ENCODE assay signal across 8 cellular contexts in the genomic region with DNA sequence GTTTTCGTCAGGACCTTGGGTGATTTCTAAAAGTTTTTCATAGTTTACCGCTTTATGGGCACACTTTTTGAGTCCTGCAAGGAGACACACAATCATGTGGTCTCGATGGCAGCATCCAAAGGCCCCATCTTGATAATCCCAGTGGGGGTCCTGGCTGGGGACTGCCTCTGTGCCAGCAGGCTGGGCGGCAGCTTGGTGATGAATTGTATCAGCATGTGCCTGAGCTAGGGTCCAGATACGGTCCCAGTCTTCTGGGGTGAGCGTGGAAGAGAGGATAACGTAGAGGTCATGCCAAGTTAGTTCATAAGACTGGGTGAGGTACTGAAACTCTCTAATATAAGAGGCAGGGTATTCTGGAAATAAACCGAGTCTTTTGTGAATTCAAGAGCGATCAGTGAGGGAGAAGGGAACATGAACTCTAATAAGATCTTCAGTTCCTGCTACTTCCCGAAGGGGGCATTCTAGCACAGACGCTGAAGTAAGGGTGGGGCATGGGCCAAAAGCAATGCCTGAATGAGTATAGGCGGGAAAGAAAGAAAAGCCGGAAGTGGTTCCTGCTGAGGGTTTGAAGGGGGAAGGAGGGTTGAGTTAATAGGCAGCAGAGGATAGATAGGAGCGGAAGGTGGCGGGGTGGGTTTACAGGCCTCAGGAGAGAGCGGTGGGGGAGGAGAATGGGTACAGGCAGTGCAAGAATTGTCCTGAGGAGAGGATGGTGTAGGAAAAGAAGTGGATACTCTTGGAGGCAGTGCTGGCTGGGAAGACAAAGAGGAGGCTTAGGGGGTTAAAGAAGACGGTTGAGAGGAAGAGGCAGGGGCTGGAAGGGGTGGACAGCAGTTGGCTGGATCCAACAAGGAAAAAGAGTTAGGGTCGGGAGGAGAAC. TPM values are rescaled to one million over a fixed set of nuclear protein-coding genes. Genes with fewer than 3 reads are reported as not detected.
DNase-seq lines count a peak whose midpoint lies in the region; ATAC-seq and TF ChIP-seq lines count a peak whose summit lies in the region.

No MANE protein-coding gene starts in this region.

- H3K27me3 ChIP-seq in naive thymus-derived CD4-positive, alpha-beta T cell (ENCODE audit: control insufficient read depth in 2 of 2, insufficient read depth in 2 of 2, low read length in 2 of 2), result no peaks in the 10 kb centered on the region

- H3K9me3 Mint-ChIP-seq in activated T-cell treated with anti-CD3 and anti-CD28 coated beads, Interleukin-2, amount 50 U/mL, for 24 hours, result no peaks in the 10 kb centered on the region
- peaks cover 0 to 1% (median 0%) of the 10 kb centered on the region in 11 donors for H3K9me3 Mint-ChIP-seq in naive thymus-derived CD4-positive, alpha-beta T cell
- no peaks in the 10 kb centered on the region for H3K9me3 Mint-ChIP-seq in stimulated activated effector memory CD8-positive, alpha-beta T cell treated with anti-CD3 and anti-CD28 coated beads, Interleukin-12 subunit alpha, Interleukin-12 subunit beta, amount 100 ng/mL, for 72 hours

- H3K4me1 Mint-ChIP-seq in activated T-cell treated with anti-CD3 and anti-CD28 coated beads, Interleukin-2, amount 50 U/mL, for 24 hours (ENCODE audit: low read depth), result peaks cover 21% of the 10 kb centered on the region
- H3K4me1 Mint-ChIP-seq in naive thymus-derived CD4-positive, alpha-beta T cell, result peaks cover 10 to 25% (median 20%) of the 10 kb centered on the region in 7 donors
- peaks cover 13% of the 10 kb centered on the region for H3K4me1 Mint-ChIP-seq in stimulated activated effector memory CD8-positive, alpha-beta T cell treated with anti-CD3 and anti-CD28 coated beads, Interleukin-12 subunit alpha, Interleukin-12 subunit beta, amount 100 ng/mL, for 72 hours

- peaks cover 9 to 17% of the 10 kb centered on the region in 2 donors for H3K4me1 ChIP-seq in naive thymus-derived CD4-positive, alpha-beta T cell (ENCODE audit: control insufficient read depth in 2 of 2, insufficient read depth in 2 of 2, low read length in 2 of 2)

- intact Hi-C loops in naive thymus-derived CD4-positive, alpha-beta T cell (cut with micrococcal nuclease), result loop anchor here (1.0 to 5.0 kb wide), 4 partner anchors 49 to 724 kb away; partner anchors contain the start of gene PKNOX1 (in 2 of the 2)

- CTCF ChIA-PET in naive thymus-derived CD4-positive, alpha-beta T cell (lab: Charles Lee), result no interaction called here

- H3K9me3 ChIP-seq in KOPT-K1 (ENCODE audit: insufficient read depth, low read length, poor library complexity, severe bottlenecking), result no peaks in the 10 kb centered on the region
- H3K9me3 ChIP-seq in naive thymus-derived CD4-positive, alpha-beta T cell (ENCODE audit: control insufficient read depth in 2 of 3, low read length in 3 of 3), result no peaks in the 10 kb centered on the region

- peak overlapping the region; percentile 22 for H3K4me3 ChIP-seq in naive thymus-derived CD4-positive, alpha-beta T cell (ENCODE audit: low read length)

- POLR2A ChIA-PET in naive thymus-derived CD4-positive, alpha-beta T cell (lab: Charles Lee), result no interaction called here

- H3K36me3 ChIP-seq in KOPT-K1 (ENCODE audit: insufficient read depth, low read length), result peaks cover 5% of the 10 kb centered on the region; the same call in 1 of the 2 replicates
- no peaks in the 10 kb centered on the region for H3K36me3 ChIP-seq in naive thymus-derived CD4-positive, alpha-beta T cell (ENCODE audit: control insufficient read depth in 2 of 3, insufficient read depth in 3 of 3, low read length in 3 of 3)

- no peaks in the 10 kb centered on the region for H3K27me3 Mint-ChIP-seq in activated T-cell treated with anti-CD3 and anti-CD28 coated beads, Interleukin-2, amount 50 U/mL, for 24 hours
- no peaks in the 10 kb centered on the region for H3K27me3 Mint-ChIP-seq in naive thymus-derived CD4-positive, alpha-beta T cell

- peak overlapping the region; percentile 87 for H3K27ac ChIP-seq in KOPT-K1 (ENCODE audit: low read depth, low read length, poor library complexity, severe bottlenecking)
- no peak overlapping the region for H3K27ac ChIP-seq in naive thymus-derived CD4-positive, alpha-beta T cell (ENCODE audit: low read depth, low read length)

- H3K27ac Mint-ChIP-seq in activated T-cell treated with anti-CD3 and anti-CD28 coated beads, Interleukin-2, amount 50 U/mL, for 24 hours, result peak overlapping the region; percentile 88
- peak overlapping the region; percentile 33 to 92 (median 75) for H3K27ac Mint-ChIP-seq in naive thymus-derived CD4-positive, alpha-beta T cell
- peak overlapping the region; percentile 96 for H3K27ac Mint-ChIP-seq in stimulated activated effector memory CD8-positive, alpha-beta T cell treated with anti-CD3 and anti-CD28 coated beads, Interleukin-12 subunit alpha, Interleukin-12 subunit beta, amount 100 ng/mL, for 72 hours

- ATAC-seq in naive thymus-derived CD4-positive, alpha-beta T cell, result peak; percentile 91
- peak; percentile 97 for ATAC-seq in stimulated activated effector memory CD8-positive, alpha-beta T cell treated with anti-CD3 and anti-CD28 coated beads, Interleukin-12 subunit alpha, Interleukin-12 subunit beta, amount 100 ng/mL, for 72 hours

- H3K36me3 Mint-ChIP-seq in activated T-cell treated with anti-CD3 and anti-CD28 coated beads, Interleukin-2, amount 50 U/mL, for 24 hours (ENCODE audit: low read depth), result no peaks in the 10 kb centered on the region
- H3K36me3 Mint-ChIP-seq in naive thymus-derived CD4-positive, alpha-beta T cell, result no peaks in the 10 kb centered on the region
- H3K36me3 Mint-ChIP-seq in stimulated activated effector memory CD8-positive, alpha-beta T cell treated with anti-CD3 and anti-CD28 coated beads, Interleukin-12 subunit alpha, Interleukin-12 subunit beta, amount 100 ng/mL, for 72 hours, result no peaks in the 10 kb centered on the region

- H3K4me3 Mint-ChIP-seq in activated T-cell treated with anti-CD3 and anti-CD28 coated beads, Interleukin-2, amount 50 U/mL, for 24 hours, result peak overlapping the region; percentile 48
- peak overlapping the region in 9 of 10 donors; percentile 25 to 85 (median 60) for H3K4me3 Mint-ChIP-seq in naive thymus-derived CD4-positive, alpha-beta T cell
- H3K4me3 Mint-ChIP-seq in stimulated activated effector memory CD8-positive, alpha-beta T cell treated with anti-CD3 and anti-CD28 coated beads, Interleukin-12 subunit alpha, Interleukin-12 subunit beta, amount 100 ng/mL, for 72 hours, result peak overlapping the region; percentile 55

- DNase-seq in NK-92 treated with Interleukin-12 subunit alpha and Interleukin-12 subunit beta, amount 100 ng/mL, for 24 hours (lab: John Stamatoyannopoulos, UW), result peak; percentile 65
- DNase-seq in NK-92 (lab: John Stamatoyannopoulos, UW; ENCODE audit: unreplicated experiment), result no peak
- DNase-seq in activated T-cell treated with anti-CD3 and anti-CD28 coated beads, Interleukin-2, amount 50 U/mL, for 24 hours, result peak; percentile 70
- peak; percentile 75 for DNase-seq in fibroblast of gingiva (ENCODE audit: low read depth)
- DNase-seq in naive thymus-derived CD4-positive, alpha-beta T cell, result peak; percentile 19 to 84 (median 75)
- peak; percentile 53 to 82 for DNase-seq in stimulated activated effector memory CD8-positive, alpha-beta T cell treated with anti-CD3 and anti-CD28 coated beads, Interleukin-12 subunit alpha, Interleukin-12 subunit beta, amount 100 ng/mL, for 72 hours (ENCODE audit: low spot score in 2 of 2)

TF ChIP-seq in PFSK-1, 5 proteins besides CTCF, POLR2A, EP300 and RAD21 (continues in another document):
- TF ChIP-seq TAF1 (IDR thresholded peaks at IDR 0.05; ENCODE audit: borderline replicate concordance, insufficient read depth, low read length) (0 out of 2 replicates have a peak, but pooled peaks have one; percentile 30), POLR2AphosphoS5 (IDR thresholded peaks at IDR 0.05; ENCODE audit: low read depth, low read length) (peak; percentile 60; the same call in 1 of the 2 replicates), FOXP2 (optimal IDR thresholded peaks at IDR 0.05; ENCODE audit: borderline replicate concordance, extremely low read depth, extremely low read length, insufficient read depth) (no peak), REST (IDR thresholded peaks at IDR 0.05; ENCODE audit: insufficient read depth in 1 of 2, low read depth in 2 of 2, low read length in 2 of 2) (no peak)

RNA-seq across cellular contexts. Expression of gene ERVH48-1, which starts 1.6 kb away (rescaled TPM):
- polyA plus RNA-seq in PFSK-1 (2012; ENCODE audit: insufficient read length, low read depth), result 20.4 TPM
- 1 to 10 TPM in 1 of 5 experiments, under 1 TPM in 4; 0.17 to 2.8 (median 0.51) TPM for total RNA-seq in naive thymus-derived CD4-positive, alpha-beta T cell
- 1 to 10 TPM; 1.0 to 1.2 TPM for polyA plus RNA-seq in naive thymus-derived CD4-positive, alpha-beta T cell

RNA-seq across cellular contexts. Expression of gene NDUFV3, which starts 30.7 kb away (rescaled TPM):
- polyA plus RNA-seq in PFSK-1 (2012; ENCODE audit: insufficient read length, low read depth), result 78.9 TPM
- 10 to 100 TPM; 25.3 to 33.1 (median 30.9) TPM for total RNA-seq in naive thymus-derived CD4-positive, alpha-beta T cell
- polyA plus RNA-seq in naive thymus-derived CD4-positive, alpha-beta T cell, result 10 to 100 TPM; 20.0 to 25.5 TPM

RNA-seq across cellular contexts. Expression of gene WDR4, which starts 44.5 kb away (rescaled TPM):
- 52.9 TPM for polyA plus RNA-seq in PFSK-1 (2012; ENCODE audit: insufficient read length, low read depth)
- total RNA-seq in naive thymus-derived CD4-positive, alpha-beta T cell, result 10 to 100 TPM; 24.4 to 39.1 (median 30.5) TPM
- polyA plus RNA-seq in naive thymus-derived CD4-positive, alpha-beta T cell, result 10 to 100 TPM; 10.4 TPM

RNA-seq across cellular contexts. Expression of gene PKNOX1, which starts 50.6 kb away (rescaled TPM):
- polyA plus RNA-seq in PFSK-1 (2012; ENCODE audit: insufficient read length, low read depth), result 28.7 TPM
- total RNA-seq in naive thymus-derived CD4-positive, alpha-beta T cell, result 10 to 100 TPM; 14.7 to 24.7 (median 20.8) TPM
- 10 to 100 TPM; 14.7 to 14.9 TPM for polyA plus RNA-seq in naive thymus-derived CD4-positive, alpha-beta T cell
